In the genomic region with DNA sequence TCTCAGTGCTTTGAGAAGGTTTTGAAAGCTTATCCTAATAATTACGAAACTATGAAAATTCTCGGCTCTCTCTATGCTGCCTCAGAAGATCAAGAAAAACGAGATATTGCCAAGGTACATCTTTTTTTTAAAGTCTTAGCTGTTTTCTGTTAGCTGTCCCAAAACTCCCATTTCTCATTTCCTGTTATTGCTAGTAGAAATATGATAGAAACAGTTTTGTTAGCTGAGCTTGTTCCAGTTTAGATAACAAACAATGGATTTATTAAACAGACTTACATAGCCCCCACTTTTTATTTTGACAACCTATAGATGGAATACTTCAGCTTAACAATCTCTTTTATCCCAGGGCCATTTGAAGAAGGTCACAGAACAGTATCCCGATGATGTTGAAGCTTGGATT, we compare ENCODE assay signal across 1 cellular context.
TF ChIP-seq lines count a peak whose summit lies in the region.

No MANE protein-coding gene starts in this region.

TF ChIP-seq in GM23338, 12 proteins besides CTCF, POLR2A, EP300 and RAD21 (continued from another document):
- TF ChIP-seq, protein P1, sequence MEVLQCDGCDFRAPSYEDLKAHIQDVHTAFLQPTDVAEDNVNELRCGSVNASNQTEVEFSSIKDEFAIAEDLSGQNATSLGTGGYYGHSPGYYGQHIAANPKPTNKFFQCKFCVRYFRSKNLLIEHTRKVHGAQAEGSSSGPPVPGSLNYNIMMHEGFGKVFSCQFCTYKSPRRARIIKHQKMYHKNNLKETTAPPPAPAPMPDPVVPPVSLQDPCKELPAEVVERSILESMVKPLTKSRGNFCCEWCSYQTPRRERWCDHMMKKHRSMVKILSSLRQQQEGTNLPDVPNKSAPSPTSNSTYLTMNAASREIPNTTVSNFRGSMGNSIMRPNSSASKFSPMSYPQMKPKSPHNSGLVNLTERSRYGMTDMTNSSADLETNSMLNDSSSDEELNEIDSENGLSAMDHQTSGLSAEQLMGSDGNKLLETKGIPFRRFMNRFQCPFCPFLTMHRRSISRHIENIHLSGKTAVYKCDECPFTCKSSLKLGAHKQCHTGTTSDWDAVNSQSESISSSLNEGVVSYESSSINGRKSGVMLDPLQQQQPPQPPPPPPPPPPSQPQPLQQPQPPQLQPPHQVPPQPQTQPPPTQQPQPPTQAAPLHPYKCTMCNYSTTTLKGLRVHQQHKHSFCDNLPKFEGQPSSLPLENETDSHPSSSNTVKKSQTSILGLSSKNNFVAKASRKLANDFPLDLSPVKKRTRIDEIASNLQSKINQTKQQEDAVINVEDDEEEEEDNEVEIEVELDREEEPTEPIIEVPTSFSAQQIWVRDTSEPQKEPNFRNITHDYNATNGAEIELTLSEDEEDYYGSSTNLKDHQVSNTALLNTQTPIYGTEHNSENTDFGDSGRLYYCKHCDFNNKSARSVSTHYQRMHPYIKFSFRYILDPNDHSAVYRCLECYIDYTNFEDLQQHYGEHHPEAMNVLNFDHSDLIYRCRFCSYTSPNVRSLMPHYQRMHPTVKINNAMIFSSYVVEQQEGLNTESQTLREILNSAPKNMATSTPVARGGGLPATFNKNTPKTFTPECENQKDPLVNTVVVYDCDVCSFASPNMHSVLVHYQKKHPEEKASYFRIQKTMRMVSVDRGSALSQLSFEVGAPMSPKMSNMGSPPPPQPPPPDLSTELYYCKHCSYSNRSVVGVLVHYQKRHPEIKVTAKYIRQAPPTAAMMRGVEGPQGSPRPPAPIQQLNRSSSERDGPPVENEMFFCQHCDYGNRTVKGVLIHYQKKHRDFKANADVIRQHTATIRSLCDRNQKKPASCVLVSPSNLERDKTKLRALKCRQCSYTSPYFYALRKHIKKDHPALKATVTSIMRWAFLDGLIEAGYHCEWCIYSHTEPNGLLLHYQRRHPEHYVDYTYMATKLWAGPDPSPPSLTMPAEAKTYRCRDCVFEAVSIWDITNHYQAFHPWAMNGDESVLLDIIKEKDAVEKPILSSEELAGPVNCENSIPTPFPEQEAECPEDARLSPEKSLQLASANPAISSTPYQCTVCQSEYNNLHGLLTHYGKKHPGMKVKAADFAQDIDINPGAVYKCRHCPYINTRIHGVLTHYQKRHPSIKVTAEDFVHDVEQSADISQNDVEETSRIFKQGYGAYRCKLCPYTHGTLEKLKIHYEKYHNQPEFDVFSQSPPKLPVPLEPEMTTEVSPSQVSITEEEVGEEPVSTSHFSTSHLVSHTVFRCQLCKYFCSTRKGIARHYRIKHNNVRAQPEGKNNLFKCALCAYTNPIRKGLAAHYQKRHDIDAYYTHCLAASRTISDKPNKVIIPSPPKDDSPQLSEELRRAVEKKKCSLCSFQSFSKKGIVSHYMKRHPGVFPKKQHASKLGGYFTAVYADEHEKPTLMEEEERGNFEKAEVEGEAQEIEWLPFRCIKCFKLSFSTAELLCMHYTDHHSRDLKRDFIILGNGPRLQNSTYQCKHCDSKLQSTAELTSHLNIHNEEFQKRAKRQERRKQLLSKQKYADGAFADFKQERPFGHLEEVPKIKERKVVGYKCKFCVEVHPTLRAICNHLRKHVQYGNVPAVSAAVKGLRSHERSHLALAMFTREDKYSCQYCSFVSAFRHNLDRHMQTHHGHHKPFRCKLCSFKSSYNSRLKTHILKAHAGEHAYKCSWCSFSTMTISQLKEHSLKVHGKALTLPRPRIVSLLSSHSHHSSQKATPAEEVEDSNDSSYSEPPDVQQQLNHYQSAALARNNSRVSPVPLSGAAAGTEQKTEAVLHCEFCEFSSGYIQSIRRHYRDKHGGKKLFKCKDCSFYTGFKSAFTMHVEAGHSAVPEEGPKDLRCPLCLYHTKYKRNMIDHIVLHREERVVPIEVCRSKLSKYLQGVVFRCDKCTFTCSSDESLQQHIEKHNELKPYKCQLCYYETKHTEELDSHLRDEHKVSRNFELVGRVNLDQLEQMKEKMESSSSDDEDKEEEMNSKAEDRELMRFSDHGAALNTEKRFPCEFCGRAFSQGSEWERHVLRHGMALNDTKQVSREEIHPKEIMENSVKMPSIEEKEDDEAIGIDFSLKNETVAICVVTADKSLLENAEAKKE (CRISPR knock-in tag; IDR thresholded peaks at IDR 0.05), result no peak
- TF ChIP-seq STAT1 (IDR thresholded peaks at IDR 0.05; ENCODE audit: unreplicated experiment) (no peak), JUNB (IDR thresholded peaks at IDR 0.05; ENCODE audit: unreplicated experiment) (no peak), ETS1 (IDR thresholded peaks at IDR 0.05) (no peak), POLR2AphosphoS5 (IDR thresholded peaks at IDR 0.05; ENCODE audit: low read depth) (no peak), EZH2 (IDR thresholded peaks at IDR 0.05; ENCODE audit: low read depth, unreplicated experiment) (no peak), ZNF114 (CRISPR knock-in tag; IDR thresholded peaks at IDR 0.05) (no peak)
- TF ChIP-seq, protein P2, sequence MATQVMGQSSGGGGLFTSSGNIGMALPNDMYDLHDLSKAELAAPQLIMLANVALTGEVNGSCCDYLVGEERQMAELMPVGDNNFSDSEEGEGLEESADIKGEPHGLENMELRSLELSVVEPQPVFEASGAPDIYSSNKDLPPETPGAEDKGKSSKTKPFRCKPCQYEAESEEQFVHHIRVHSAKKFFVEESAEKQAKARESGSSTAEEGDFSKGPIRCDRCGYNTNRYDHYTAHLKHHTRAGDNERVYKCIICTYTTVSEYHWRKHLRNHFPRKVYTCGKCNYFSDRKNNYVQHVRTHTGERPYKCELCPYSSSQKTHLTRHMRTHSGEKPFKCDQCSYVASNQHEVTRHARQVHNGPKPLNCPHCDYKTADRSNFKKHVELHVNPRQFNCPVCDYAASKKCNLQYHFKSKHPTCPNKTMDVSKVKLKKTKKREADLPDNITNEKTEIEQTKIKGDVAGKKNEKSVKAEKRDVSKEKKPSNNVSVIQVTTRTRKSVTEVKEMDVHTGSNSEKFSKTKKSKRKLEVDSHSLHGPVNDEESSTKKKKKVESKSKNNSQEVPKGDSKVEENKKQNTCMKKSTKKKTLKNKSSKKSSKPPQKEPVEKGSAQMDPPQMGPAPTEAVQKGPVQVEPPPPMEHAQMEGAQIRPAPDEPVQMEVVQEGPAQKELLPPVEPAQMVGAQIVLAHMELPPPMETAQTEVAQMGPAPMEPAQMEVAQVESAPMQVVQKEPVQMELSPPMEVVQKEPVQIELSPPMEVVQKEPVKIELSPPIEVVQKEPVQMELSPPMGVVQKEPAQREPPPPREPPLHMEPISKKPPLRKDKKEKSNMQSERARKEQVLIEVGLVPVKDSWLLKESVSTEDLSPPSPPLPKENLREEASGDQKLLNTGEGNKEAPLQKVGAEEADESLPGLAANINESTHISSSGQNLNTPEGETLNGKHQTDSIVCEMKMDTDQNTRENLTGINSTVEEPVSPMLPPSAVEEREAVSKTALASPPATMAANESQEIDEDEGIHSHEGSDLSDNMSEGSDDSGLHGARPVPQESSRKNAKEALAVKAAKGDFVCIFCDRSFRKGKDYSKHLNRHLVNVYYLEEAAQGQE (IDR thresholded peaks at IDR 0.05; ENCODE audit: unreplicated experiment), result no peak
